6 cellular contexts compared by ENCODE assay signal in the genomic region with DNA sequence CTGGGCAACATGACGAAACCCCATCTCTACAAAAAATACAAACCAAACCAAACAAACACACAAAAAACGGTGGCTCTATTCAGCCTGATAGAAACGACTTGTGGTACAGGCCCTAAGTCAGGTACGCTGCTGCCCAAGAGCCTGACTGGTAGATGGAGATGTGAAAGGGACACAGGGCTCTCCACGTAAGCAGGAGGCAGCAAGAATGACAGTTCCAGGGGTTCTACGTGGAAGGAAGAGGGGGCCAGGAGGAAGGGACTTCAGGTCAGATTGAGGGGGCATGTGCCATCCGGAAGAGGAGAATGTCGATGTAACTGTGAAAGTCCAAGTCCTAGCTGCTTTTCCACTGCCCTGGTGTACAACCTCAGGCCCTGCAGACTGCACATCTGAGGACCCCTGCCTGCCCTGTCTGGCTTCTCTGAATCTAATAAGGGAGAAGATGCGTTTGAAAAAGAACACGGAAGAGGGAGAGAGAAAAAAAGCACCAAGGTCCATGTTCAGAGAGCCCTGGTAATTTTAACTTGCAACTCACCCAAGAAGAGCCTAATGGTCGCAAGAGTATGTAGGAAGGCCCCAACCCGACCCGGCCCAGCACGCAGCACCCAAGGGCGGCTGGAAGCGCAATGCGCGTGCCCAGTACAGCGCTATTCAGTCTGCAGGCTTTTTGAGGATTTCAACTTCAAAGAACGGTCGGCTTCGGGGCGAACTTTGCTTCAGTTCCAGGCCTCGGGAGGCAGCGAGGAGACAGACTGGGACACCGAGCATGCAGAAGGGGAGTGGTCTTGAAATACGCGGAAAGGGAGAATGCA. TPM values are rescaled to one million over a fixed set of nuclear protein-coding genes. Genes with fewer than 3 reads are reported as not detected.
DNase-seq lines count a peak whose midpoint lies in the region; ATAC-seq, FAIRE-seq and TF ChIP-seq lines count a peak whose summit lies in the region.

No MANE protein-coding gene starts in this region.

- H3K9ac ChIP-seq in kidney (ENCODE audit: low read length in 2 of 2): peak overlapping the region; percentile 81 to 94

- no peak for FAIRE-seq in kidney (lab: Jason Lieb, UNC)

- no peaks in the 10 kb centered on the region for H3K9me3 ChIP-seq in kidney (ENCODE audit: control insufficient read depth in 1 of 2, low read length in 2 of 2)

- H3K36me3 ChIP-seq in kidney (ENCODE audit: control insufficient read depth in 1 of 2, insufficient read depth in 2 of 2, low read length in 2 of 2): peaks cover 0 to 2% of the 10 kb centered on the region in 2 donors

- peak overlapping the region; percentile 90 to 92 for H3K4me3 ChIP-seq in kidney (ENCODE audit: low read length in 2 of 2)

- no peak for DNase-seq in kidney
- no peak for DNase-seq in NCI-H1436 treated with DMSO at 0.1 percent for 48 hours (lab: John Stamatoyannopoulos, UW)
- no peak for DNase-seq in NCI-H748 (lab: John Stamatoyannopoulos, UW; ENCODE audit: unreplicated experiment)

- ATAC-seq in GM21717 (IDR thresholded peaks at IDR 0.05; ENCODE audit: unreplicated experiment) (peak; percentile 7), GM18520 (IDR thresholded peaks at IDR 0.05; ENCODE audit: unreplicated experiment) (no peak)

- intact Hi-C loops in kidney (cut with DNase I): no loop called here

- TF ChIP-seq CTCF in VCaP (conservative IDR thresholded peaks at IDR 0.05) (no peak), kidney (IDR thresholded peaks at IDR 0.05; ENCODE audit: borderline replicate concordance, extremely low read depth, insufficient read depth) (no peak)

- H3K27ac ChIP-seq in VCaP (peak overlapping the region; percentile 98), kidney (ENCODE audit: low read depth in 2 of 2, low read length in 2 of 2) (peak overlapping the region; percentile 90 to 97)

- H3K4me1 ChIP-seq in kidney (ENCODE audit: control insufficient read depth in 1 of 2, insufficient read depth in 1 of 2, low read depth in 1 of 2, low read length in 2 of 2): peaks cover 26 to 33% of the 10 kb centered on the region in 2 donors

RNA-seq across cellular contexts. Expression of a gene that starts 0.9 kb away (rescaled TPM):
- total RNA-seq in kidney: 32.0 TPM
- 60.4 TPM for polyA plus RNA-seq in kidney (ENCODE audit: insufficient read depth, low read depth, low replicate concordance)

RNA-seq across cellular contexts. Expression of a gene that starts 3.0 kb away (rescaled TPM):
- total RNA-seq in kidney: 36.7 TPM
- polyA plus RNA-seq in kidney (ENCODE audit: insufficient read depth, low read depth, low replicate concordance): 33.5 TPM

RNA-seq across cellular contexts. Expression of a gene that starts 6.5 kb away (rescaled TPM):
- total RNA-seq in kidney: 95.4 TPM
- polyA plus RNA-seq in kidney (ENCODE audit: insufficient read depth, low read depth, low replicate concordance): 20.5 TPM

RNA-seq across cellular contexts. Expression of a gene that starts 11.2 kb away (rescaled TPM):
- 165 TPM for total RNA-seq in kidney
- polyA plus RNA-seq in kidney (ENCODE audit: insufficient read depth, low read depth, low replicate concordance): 61.6 TPM

RNA-seq across cellular contexts. Expression of a gene that starts 26.2 kb away (rescaled TPM):
- total RNA-seq in kidney: 0.25 TPM
- polyA plus RNA-seq in kidney (ENCODE audit: insufficient read depth, low read depth, low replicate concordance): not detected
